9 cellular contexts compared by ENCODE assay signal in genomic region chr16:8674413-8675022, GRCh38. TPM values are rescaled to one million over a fixed set of nuclear protein-coding genes. Genes with fewer than 3 reads are reported as not detected.
A peak's percentile ranks its signal among the peaks of the same experiment; 100 is the strongest.
DNase-seq lines count a peak whose midpoint lies in the region; ATAC-seq, FAIRE-seq and TF ChIP-seq lines count a peak whose summit lies in the region.
"Had no signal": no experiment of that assay in that cellular context is flagged by ENCODE, and none has a peak within 500 bp of the region (broad histone marks: within the 10 kb centered on the region; RNA-seq: fewer than 3 reads in every experiment).

ABAT (plus strand) TSS chr16:8674617; CDS start chr16:8735740, 61,123 bp downstream.

- no peaks in the 10 kb centered on the region for H3K27me3 Mint-ChIP-seq in activated CD4-positive, alpha-beta memory T cell treated with anti-CD3 and anti-CD28 coated beads, Interleukin-2, amount 10 ng/mL, durations not matched to agents 7 days and 5 days

- CTCF ChIA-PET in activated CD4-positive, alpha-beta memory T cell treated with anti-CD3 and anti-CD28 coated beads, Interleukin-2, amount 10 ng/mL, durations not matched to agents 7 days and 5 days (lab: Charles Lee) = interaction anchor here (1.4 kb wide), 1 partner anchor 108 kb away, joined by 5 read pairs; no protein-coding TSS in a partner anchor

- H3K9ac ChIP-seq in BLaER1 treated with 17β-estradiol and CSF1 and Interleukin-3, amounts not matched to agents 10 nM and 100 nM = peak within 1 kb of the TSS; percentile 72 to 85 (median 79)
- H3K9ac ChIP-seq in duodenal mucosa (ENCODE audit: low read depth in 1 of 2, low read length in 2 of 2) = peak within 1 kb of the TSS; percentile 72 to 76

- peak within 1 kb of the TSS; percentile 66 to 82 (median 76) for H3K4me3 ChIP-seq in BLaER1 treated with 17β-estradiol and CSF1 and Interleukin-3, amounts not matched to agents 10 nM and 100 nM
- H3K4me3 ChIP-seq in duodenal mucosa (ENCODE audit: low read depth in 1 of 2, low read length in 2 of 2) (peak within 1 kb of the TSS; percentile 77 to 80), lung (peak within 1 kb of the TSS; percentile 72)

- peaks cover 0 to 4% (median 2%) of the 10 kb centered on the region in 11 experiments; a peak in 15 of 22 replicates for H3K9me3 ChIP-seq in BLaER1 treated with 17β-estradiol and CSF1 and Interleukin-3, amounts not matched to agents 10 nM and 100 nM (replicated peaks in 1 of 11)
- peaks cover 0 to under 1% of the 10 kb centered on the region in 2 donors for H3K9me3 ChIP-seq in duodenal mucosa (ENCODE audit: control insufficient read depth in 1 of 2, low read length in 2 of 2)
- peaks cover 0 to under 1% of the 10 kb centered on the region in 2 donors for H3K9me3 ChIP-seq in lung (ENCODE audit: control insufficient read depth in 2 of 2, insufficient read depth in 1 of 2, low read length in 1 of 2)

- POLR2A ChIA-PET in activated CD4-positive, alpha-beta memory T cell treated with anti-CD3 and anti-CD28 coated beads, Interleukin-2, amount 10 ng/mL, durations not matched to agents 7 days and 5 days (lab: Charles Lee) = interaction anchor here (0.8 to 3.9 kb wide), 5 partner anchors 21 to 194 kb away, joined by 3 to 12 read pairs (median 3); partner anchors contain the start of gene CARHSP1

- H3K36me3 Mint-ChIP-seq in activated CD4-positive, alpha-beta memory T cell treated with anti-CD3 and anti-CD28 coated beads, Interleukin-2, amount 10 ng/mL, durations not matched to agents 7 days and 5 days (ENCODE audit: low read depth) = no peaks in the 10 kb centered on the region

- H3K27me3 ChIP-seq in BLaER1 treated with 17β-estradiol and CSF1 and Interleukin-3, amounts not matched to agents 10 nM and 100 nM = no peaks in the 10 kb centered on the region
- H3K27me3 ChIP-seq in duodenal mucosa (ENCODE audit: control insufficient read depth in 1 of 2, insufficient read depth in 2 of 2, low read length in 2 of 2) (no peaks in the 10 kb centered on the region), lung (ENCODE audit: control insufficient read depth, insufficient read depth) (no peaks in the 10 kb centered on the region)

- H3K9me3 Mint-ChIP-seq in activated CD4-positive, alpha-beta memory T cell treated with anti-CD3 and anti-CD28 coated beads, Interleukin-2, amount 10 ng/mL, durations not matched to agents 7 days and 5 days = no peaks in the 10 kb centered on the region

- no peak for TF ChIP-seq CTCF in lung (IDR thresholded peaks at IDR 0.05; ENCODE audit: control extremely low read depth, extremely low read depth)

- H3K27ac Mint-ChIP-seq in activated CD4-positive, alpha-beta memory T cell treated with anti-CD3 and anti-CD28 coated beads, Interleukin-2, amount 10 ng/mL, durations not matched to agents 7 days and 5 days = peak within 1 kb of the TSS; percentile 26

- peaks cover 11 to 37% (median 34%) of the 10 kb centered on the region in 10 experiments for H3K4me1 ChIP-seq in BLaER1 treated with 17β-estradiol and CSF1 and Interleukin-3, amounts not matched to agents 10 nM and 100 nM
- H3K4me1 ChIP-seq in duodenal mucosa (ENCODE audit: control insufficient read depth in 1 of 2, insufficient read depth in 2 of 2, low read length in 2 of 2) (peaks cover 35 to 40% of the 10 kb centered on the region in 2 donors), lung (ENCODE audit: control insufficient read depth in 2 of 2, insufficient read depth in 2 of 2, low read length in 2 of 2) (peaks cover 0 to 7% of the 10 kb centered on the region in 2 donors)

- H3K36me3 ChIP-seq in BLaER1 treated with 17β-estradiol and CSF1 and Interleukin-3, amounts not matched to agents 10 nM and 100 nM = peaks cover 0 to 6% (median 0%) of the 10 kb centered on the region in 11 experiments; a peak in 4 of 22 replicates
- H3K36me3 ChIP-seq in duodenal mucosa (ENCODE audit: control insufficient read depth in 1 of 2, insufficient read depth in 2 of 2, low read length in 2 of 2) (peaks cover 0 to under 1% of the 10 kb centered on the region in 2 donors), lung (ENCODE audit: control insufficient read depth in 2 of 2, insufficient read depth in 2 of 2, low read length in 2 of 2) (no peaks in the 10 kb centered on the region)

- peak within 1 kb of the TSS in 10 of 11 experiments; percentile 13 to 77 (median 70); a peak in 18 of 22 replicates for H3K27ac ChIP-seq in BLaER1 treated with 17β-estradiol and CSF1 and Interleukin-3, amounts not matched to agents 10 nM and 100 nM
- no peak within 1 kb of the TSS for H3K27ac ChIP-seq in duodenal mucosa (ENCODE audit: low read depth, low read length)
- H3K27ac ChIP-seq in lung (ENCODE audit: low read depth in 1 of 2, low read length in 1 of 2) = peak within 1 kb of the TSS in 1 of 2 donors; percentile 30

- ATAC-seq in HG03432 (IDR thresholded peaks at IDR 0.05; ENCODE audit: unreplicated experiment) = peak; percentile 100
- ATAC-seq in lung (ENCODE audit: insufficient read depth, low FRiP score) = peak; percentile 100

- 3% methylated on average over 43 to 49 of the region's 49 CpGs for WGBS in lung, 2 donors

- H3K4me1 Mint-ChIP-seq in activated CD4-positive, alpha-beta memory T cell treated with anti-CD3 and anti-CD28 coated beads, Interleukin-2, amount 10 ng/mL, durations not matched to agents 7 days and 5 days = peaks cover 20% of the 10 kb centered on the region

- peak; percentile 92 for FAIRE-seq in GM19239 (lab: Jason Lieb, UNC)
- FAIRE-seq: colon had no signal

- peak within 1 kb of the TSS; percentile 89 to 100 (median 98) for H3K4me2 ChIP-seq in BLaER1 treated with 17β-estradiol and CSF1 and Interleukin-3, amounts not matched to agents 10 nM and 100 nM

- peak; percentile 95 for DNase-seq in GM19239 (ENCODE audit: insufficient read length, low spot score)
- DNase-seq in NCI-H526 treated with DMSO at 0.1 percent for 48 hours (lab: John Stamatoyannopoulos, UW) = peak; percentile 70
- DNase-seq in activated CD4-positive, alpha-beta memory T cell treated with anti-CD3 and anti-CD28 coated beads, Interleukin-2, amount 10 ng/mL, durations not matched to agents 7 days and 5 days = peak; percentile 93
- peak; percentile 90 for DNase-seq in lung (ENCODE audit: low spot score)
- peak; percentile 72 to 84 (median 74) for DNase-seq in stimulated activated CD4-positive, alpha-beta T cell treated with anti-CD3 and anti-CD28 coated beads, TNF-alpha, amount 100 ng/mL, for 24 hours (ENCODE audit: low read depth in 3 of 3)

- H4K20me1 ChIP-seq in BLaER1 treated with 17β-estradiol and CSF1 and Interleukin-3, amounts not matched to agents 10 nM and 100 nM = peaks cover 0 to 29% (median 8%) of the 10 kb centered on the region in 11 experiments; a peak in 8 of 22 replicates

- H3K4me3 Mint-ChIP-seq in activated CD4-positive, alpha-beta memory T cell treated with anti-CD3 and anti-CD28 coated beads, Interleukin-2, amount 10 ng/mL, durations not matched to agents 7 days and 5 days = peak within 1 kb of the TSS; percentile 76

RNA-seq across cellular contexts. Expression of gene ABAT, which starts in this region (rescaled TPM):
- 1 to 10 TPM; 5.5 to 5.9 TPM for total RNA-seq in activated CD4-positive, alpha-beta memory T cell treated with anti-CD3 and anti-CD28 coated beads, Interleukin-2, amount 10 ng/mL, durations not matched to agents 7 days and 5 days
- 10 to 100 TPM in 1 of 2 donors, 1 to 10 TPM in 1; 9.6 to 14.0 TPM for total RNA-seq in lung
- 1 to 10 TPM; 4.4 to 4.5 TPM for polyA plus RNA-seq in lung
